ENCODE assay signal across 24 cellular contexts in genomic region chrX:16953606-16954211, GRCh38. TPM values are rescaled to one million over a fixed set of nuclear protein-coding genes. Genes with fewer than 3 reads are reported as not detected.
DNase-seq lines count a peak whose midpoint lies in the region; ATAC-seq, FAIRE-seq and TF ChIP-seq lines count a peak whose summit lies in the region.
"Had no signal": no experiment of that assay in that cellular context is flagged by ENCODE, and none has a peak within 500 bp of the region (broad histone marks: within the 10 kb centered on the region; RNA-seq: fewer than 3 reads in every experiment).

No MANE protein-coding gene starts in this region.

- H3K9me3 ChIP-seq in colonic mucosa (no peaks in the 10 kb centered on the region), pancreas (no peaks in the 10 kb centered on the region)
- H3K9me3 ChIP-seq: SJSA1, uterus had no signal

- TF ChIP-seq CTCF in colonic mucosa (IDR thresholded peaks at IDR 0.05) (no peak), pancreas (IDR thresholded peaks at IDR 0.05) (no peak)

- H3K27me3 ChIP-seq in colonic mucosa (no peaks in the 10 kb centered on the region), pancreas (no peaks in the 10 kb centered on the region)
- H3K27me3 ChIP-seq: SJSA1, uterus had no signal

- DNase-seq in DMS53 treated with DMSO at 0.1 percent for 48 hours (lab: John Stamatoyannopoulos, UW; ENCODE audit: unreplicated experiment) (peak; percentile 39), NCI-H69 (lab: John Stamatoyannopoulos, UW) (peak; percentile 15), colonic mucosa (no peak), pancreas (no peak), amygdala (lab: John Stamatoyannopoulos, UW) (no peak)
- DNase-seq: activated CD4-positive, CD25-positive, alpha-beta regulatory T cell; activated naive CD8-positive, alpha-beta T cell treated with anti-CD3 and anti-CD28 coated beads, Interleukin-2, amount 10 ng/mL, durations not matched to agents 7 days and 5 days; effector CD8-positive, alpha-beta T cell; GF-D8; IMR-90; MV-4-11; NCI-H2081; NCI-H524; nephron progenitor cell; OCI-M1; small intestine; stimulated activated CD4-positive, alpha-beta T cell treated with anti-CD3 and anti-CD28 coated beads, Interleukin-4, amount 100 ng/mL, for 1 hour; uterus had no signal

- peak overlapping the region; percentile 36 for H3K27ac ChIP-seq in colonic mucosa
- H3K27ac ChIP-seq in pancreas = peak overlapping the region in 1 of 4 donors; percentile 7
- H3K27ac ChIP-seq: uterus had no signal

- 38 to 43% methylated on average over 7 of the region's 7 CpGs for WGBS in pancreas, 2 donors

- ATAC-seq in pancreas (peak; percentile 37 to 71 (median 56)), HG03280 (IDR thresholded peaks at IDR 0.05; ENCODE audit: unreplicated experiment) (no peak), HG02623 (IDR thresholded peaks at IDR 0.05; ENCODE audit: unreplicated experiment) (no peak)
- ATAC-seq: GM12878 had no signal

- no peak overlapping the region for H3K9ac ChIP-seq in colonic mucosa (ENCODE audit: low read depth in 2 of 2, low read length in 2 of 2)

- intact Hi-C loops in colonic mucosa (cut with DNase I) = no loop called here
- intact Hi-C loops in pancreas (cut with DNase I) = no loop called here

- H3K36me3 ChIP-seq in colonic mucosa = no peaks in the 10 kb centered on the region
- no peaks in the 10 kb centered on the region for H3K36me3 ChIP-seq in pancreas
- H3K36me3 ChIP-seq: SJSA1, uterus had no signal

- H3K4me3 ChIP-seq in colonic mucosa = no peak overlapping the region
- no peak overlapping the region for H3K4me3 ChIP-seq in pancreas
- H3K4me3 ChIP-seq: GM12878, SJSA1, uterus had no signal

- FAIRE-seq in pancreas (lab: Jason Lieb, UNC) = peak; percentile 66
- FAIRE-seq: GM12878, small intestine had no signal

- no peaks in the 10 kb centered on the region for H3K4me1 ChIP-seq in colonic mucosa
- peaks cover 0 to 8% (median 0%) of the 10 kb centered on the region in 3 donors for H3K4me1 ChIP-seq in pancreas
- H3K4me1 ChIP-seq: uterus had no signal

RNA-seq across cellular contexts. Expression of gene REPS2, which starts 7.3 kb away (rescaled TPM):
- 10 to 100 TPM; 17.6 to 22.7 TPM for total RNA-seq in colonic mucosa
- 10 to 100 TPM; 14.2 to 29.3 (median 18.7) TPM for total RNA-seq in pancreas
- 1 to 10 TPM; 5.2 to 7.1 TPM for polyA plus RNA-seq in pancreas
- total RNA-seq: activated CD8-positive, alpha-beta memory T cell treated with anti-CD3 and anti-CD28 coated beads for 36 hours; activated T-helper 1 cell treated with anti-CD3 and anti-CD28 coated beads, Interleukin-12 subunit alpha, Interleukin-12 subunit beta, Interleukin-2, Interleukin-4 antibody, amounts not matched to agents 30 ng/mL and 10 ng/mL and 1 ng/mL, durations not matched to agents 14 hours and 24 hours and 36 hours had no signal

Comparison
In these comparisons a context has a peak if more than half of its experiments do, and no peak if none do; other contexts are left out.
1. DNase-seq: peak in DMS53 treated with DMSO at 0.1 percent for 48 hours (single experiment) and NCI-H69 (single experiment); none in colonic mucosa (single experiment), pancreas (0 of 6) and amygdala (0 of 56).
2. ATAC-seq: peak in pancreas (4 of 4); none in HG03280 (single experiment) and HG02623 (single experiment).